Comparison of ENCODE assay signal across 1 cellular context in genomic region chr17:45226620-45227019, GRCh38.
TF ChIP-seq lines count a peak whose summit lies in the region.

No MANE protein-coding gene starts in this region.

TF ChIP-seq in GM23338, 12 proteins besides CTCF, POLR2A, EP300 and RAD21 (continued from another document):
- TF ChIP-seq ZNF462 (CRISPR knock-in tag; IDR thresholded peaks at IDR 0.05) = no peak
- no peak for TF ChIP-seq ETS1 (IDR thresholded peaks at IDR 0.05)
TF ChIP-seq in GM23338: peak in this region for 0.
